8 cellular contexts compared by ENCODE assay signal in the genomic region with DNA sequence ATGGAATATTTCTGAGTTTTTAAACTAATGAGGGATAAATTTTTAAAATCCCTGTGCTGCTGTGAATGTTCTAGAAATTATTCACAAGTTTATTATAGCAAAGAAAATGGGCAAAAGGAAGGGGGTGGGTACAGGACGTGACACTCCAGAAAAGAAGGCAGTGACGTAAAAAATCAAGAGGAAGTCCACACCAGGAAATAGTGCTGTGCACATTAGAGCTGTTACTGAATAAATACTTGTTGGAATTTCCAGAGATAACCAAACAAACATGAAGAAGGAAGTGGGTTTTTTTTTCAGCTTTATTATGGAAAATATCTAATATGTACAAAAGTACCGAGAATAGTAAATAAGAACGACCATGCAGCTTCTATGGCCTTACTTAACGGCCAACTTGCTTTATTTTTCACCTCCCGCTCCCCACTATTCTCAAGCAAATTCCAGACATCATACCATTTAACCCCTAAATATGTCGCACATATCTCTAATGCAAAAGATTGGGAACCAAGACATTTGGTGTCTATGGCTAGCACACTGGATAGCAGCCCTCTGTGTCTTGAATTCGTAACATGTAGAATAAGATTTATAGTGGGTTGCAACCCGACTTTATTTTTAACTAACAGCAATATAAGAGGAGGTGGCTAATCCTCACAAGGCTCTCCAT. TPM values are rescaled to one million over a fixed set of nuclear protein-coding genes. Genes with fewer than 3 reads are reported as not detected.
DNase-seq lines count a peak whose midpoint lies in the region; ATAC-seq and TF ChIP-seq lines count a peak whose summit lies in the region.

No MANE protein-coding gene starts in this region.

- H3K4me1 ChIP-seq in A673 (ENCODE audit: insufficient read depth, low read length, poor library complexity, severe bottlenecking), result peaks cover 32% of the 10 kb centered on the region

- TF ChIP-seq CTCF in A673 (conservative IDR thresholded peaks at IDR 0.05; ENCODE audit: low read depth, low read length) (no peak), GM13977 (IDR thresholded peaks at IDR 0.05; ENCODE audit: extremely low read depth, insufficient read depth, missing control alignments) (no peak)

- ATAC-seq in HG03280 (IDR thresholded peaks at IDR 0.05; ENCODE audit: unreplicated experiment), result peak; percentile 5
- ATAC-seq in left colon, result peak; percentile 48

- no peak for DNase-seq in A673 (ENCODE audit: low spot score)
- peak; percentile 31 for DNase-seq in GM13977 (ENCODE audit: low spot score)
- peak; percentile 87 for DNase-seq in OCI-M1 (lab: John Stamatoyannopoulos, UW)
- peak; percentile 67 for DNase-seq in central memory CD4-positive, alpha-beta T cell
- no peak for DNase-seq in left colon
- DNase-seq in stromal cell of bone marrow (ENCODE audit: low read depth), result peak; percentile 57
- no peak for DNase-seq in stimulated activated CD8-positive, alpha-beta memory T cell treated with anti-CD3 and anti-CD28 coated beads, Interleukin-4, amount 100 ng/mL, for 48 hours

- no peaks in the 10 kb centered on the region for H3K36me3 ChIP-seq in A673 (ENCODE audit: insufficient read depth, low read length, poor library complexity, severe bottlenecking)

- peak overlapping the region; percentile 93 for H3K27ac ChIP-seq in A673 (ENCODE audit: low read depth, low read length, poor library complexity, severe bottlenecking)

- no peaks in the 10 kb centered on the region for H3K9me3 ChIP-seq in A673 (ENCODE audit: low read depth, low read length, poor library complexity, severe bottlenecking)

- POLR2A ChIA-PET in A673 (lab: Charles Lee; ENCODE audit: low non-redundant PET), result no interaction called here

- H3K27me3 ChIP-seq in A673 (replicated peaks; ENCODE audit: insufficient read depth, low read depth, low read length, poor library complexity), result no peaks in the 10 kb centered on the region

- H3K4me3 ChIP-seq in A673 (ENCODE audit: low read depth, low read length, poor library complexity, severe bottlenecking), result peak overlapping the region; percentile 68

- intact Hi-C loops in A673 (cut with micrococcal nuclease; ENCODE audit: unreplicated experiment), result loop anchor here (1.0 to 5.0 kb wide), 2 partner anchors 34 to 355 kb away; a partner anchor contains a TSS
- intact Hi-C loops in left colon (cut with DNase I, micrococcal nuclease), result loop anchor here in 1 of 2 donors (5.0 kb wide), 1 partner anchor 35 kb away; a partner anchor contains a TSS

- in situ Hi-C loops in GM13977 (cut with MboI; ENCODE audit: low pct_unique_long_range_greater_than_20kb, low sequenced_read_pairs, unreplicated experiment), result no loop called here

- CTCF ChIA-PET in A673 (lab: Charles Lee), result interaction anchor here (0.7 kb wide), 1 partner anchor 28 kb away, joined by 6 read pairs; no protein-coding TSS in a partner anchor

- TSS peak; percentile 89 for BruUV-seq in A673 (replicated peaks; lab: Mats Ljungman, UMichigan)

RNA-seq across cellular contexts. Expression of a gene that starts 0.6 kb away (rescaled TPM):
- total RNA-seq in A673 (2021) (154 and 161 TPM in 2 replicates), left colon (100 to 1,000 TPM; 167 to 191 TPM)

RNA-seq across cellular contexts. Expression of a gene that starts 34.7 kb away (rescaled TPM):
- 23.7 and 24.2 TPM in 2 replicates for total RNA-seq in A673 (2021)
- 10 to 100 TPM; 44.7 to 64.3 TPM for total RNA-seq in left colon

Comparison
In these comparisons a context has a peak if more than half of its experiments do, and no peak if none do; other contexts are left out.
1. DNase-seq: peak in GM13977 (single experiment), OCI-M1 (single experiment), central memory CD4-positive, alpha-beta T cell (single experiment) and stromal cell of bone marrow (single experiment); none in A673 (single experiment), left colon (0 of 2) and stimulated activated CD8-positive, alpha-beta memory T cell treated with anti-CD3 and anti-CD28 coated beads, Interleukin-4, amount 100 ng/mL, for 48 hours (single experiment).